2 cellular contexts compared by ENCODE assay signal in the genomic region with DNA sequence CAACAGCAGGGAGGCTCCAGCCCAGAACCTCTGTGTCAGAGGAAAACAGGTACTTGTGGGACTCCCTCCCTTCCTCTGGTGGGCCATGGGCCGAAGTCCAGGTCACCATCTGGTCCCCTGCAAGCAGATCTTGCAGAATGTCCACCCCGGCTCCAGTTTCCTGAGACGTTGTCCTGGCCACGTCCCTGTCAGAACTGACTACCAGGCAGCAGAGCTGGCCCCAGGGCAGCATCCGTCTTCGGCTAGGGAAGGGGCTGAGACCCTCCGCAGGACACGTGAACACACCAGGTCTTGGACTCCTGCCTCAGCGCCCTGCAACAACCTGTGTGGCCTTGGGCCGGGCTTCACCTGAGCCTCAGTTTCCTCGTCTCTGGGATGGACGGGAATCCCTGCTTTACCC.
A peak's percentile ranks its signal among the peaks of the same experiment; 100 is the strongest.
TF ChIP-seq lines count a peak whose summit lies in the region.

No MANE protein-coding gene starts in this region.

TF ChIP-seq in HepG2, 621 proteins besides CTCF, POLR2A, EP300 and RAD21:
- no peak for TF ChIP-seq MXI1 (IDR thresholded peaks at IDR 0.05; ENCODE audit: borderline replicate concordance, low read depth, low read length)
- TF ChIP-seq ZNF737 (CRISPR knock-in tag; IDR thresholded peaks at IDR 0.05; ENCODE audit: borderline replicate concordance): no peak
- 0 out of 2 replicates have a peak, but pooled peaks have one; percentile 37 for TF ChIP-seq NRL (CRISPR knock-in tag; IDR thresholded peaks at IDR 0.05; ENCODE audit: borderline replicate concordance)
- no peak for TF ChIP-seq ZNF672 (CRISPR knock-in tag; IDR thresholded peaks at IDR 0.05)
- TF ChIP-seq PAF1 (CRISPR knock-in tag; IDR thresholded peaks at IDR 0.05): no peak
- TF ChIP-seq ERF (CRISPR knock-in tag; IDR thresholded peaks at IDR 0.05): no peak
TF ChIP-seq in HepG2: peak in this region for 1.

TF ChIP-seq in H1, 55 proteins besides CTCF, POLR2A, EP300 and RAD21:
- TF ChIP-seq CHD1 (IDR thresholded peaks at IDR 0.05; ENCODE audit: low read depth, low read length) (no peak), MAFK (IDR thresholded peaks at IDR 0.05; ENCODE audit: low read depth, low read length) (no peak), BRCA1 (IDR thresholded peaks at IDR 0.05; ENCODE audit: low read depth, low read length) (no peak), JUN (IDR thresholded peaks at IDR 0.05; ENCODE audit: low read depth, low read length) (no peak), SP4 (IDR thresholded peaks at IDR 0.05; ENCODE audit: low read length) (no peak), KDM5A (IDR thresholded peaks at IDR 0.05; ENCODE audit: low read length) (no peak), CHD2 (IDR thresholded peaks at IDR 0.05; ENCODE audit: low read length) (no peak), TBP (IDR thresholded peaks at IDR 0.05; ENCODE audit: low read depth, low read length) (no peak), EGR1 (IDR thresholded peaks at IDR 0.05; ENCODE audit: borderline replicate concordance, low read depth, low read length) (no peak), CBX8 (IDR thresholded peaks at IDR 0.05; ENCODE audit: borderline replicate concordance, low read depth, low read length) (no peak), FOSL1 (IDR thresholded peaks at IDR 0.05; ENCODE audit: insufficient read depth, low read depth, low read length) (no peak), HDAC6 (IDR thresholded peaks at IDR 0.05; ENCODE audit: low read depth, low read length) (no peak), YY1 (IDR thresholded peaks at IDR 0.05; ENCODE audit: low read depth, low read length) (no peak), SP1 (IDR thresholded peaks at IDR 0.05; ENCODE audit: low read depth, low read length) (no peak), EZH2 (IDR thresholded peaks at IDR 0.05; ENCODE audit: low read depth, low read length, severe bottlenecking) (no peak), RXRA (IDR thresholded peaks at IDR 0.05; ENCODE audit: insufficient read depth, low read depth, low read length) (no peak), NRF1 (IDR thresholded peaks at IDR 0.05; ENCODE audit: low read depth, low read length) (no peak), SAP30 (IDR thresholded peaks at IDR 0.05; ENCODE audit: insufficient read depth, insufficient replicate concordance, low read length) (no peak)
